ENCODE assay signal across 8 cellular contexts in the genomic region with DNA sequence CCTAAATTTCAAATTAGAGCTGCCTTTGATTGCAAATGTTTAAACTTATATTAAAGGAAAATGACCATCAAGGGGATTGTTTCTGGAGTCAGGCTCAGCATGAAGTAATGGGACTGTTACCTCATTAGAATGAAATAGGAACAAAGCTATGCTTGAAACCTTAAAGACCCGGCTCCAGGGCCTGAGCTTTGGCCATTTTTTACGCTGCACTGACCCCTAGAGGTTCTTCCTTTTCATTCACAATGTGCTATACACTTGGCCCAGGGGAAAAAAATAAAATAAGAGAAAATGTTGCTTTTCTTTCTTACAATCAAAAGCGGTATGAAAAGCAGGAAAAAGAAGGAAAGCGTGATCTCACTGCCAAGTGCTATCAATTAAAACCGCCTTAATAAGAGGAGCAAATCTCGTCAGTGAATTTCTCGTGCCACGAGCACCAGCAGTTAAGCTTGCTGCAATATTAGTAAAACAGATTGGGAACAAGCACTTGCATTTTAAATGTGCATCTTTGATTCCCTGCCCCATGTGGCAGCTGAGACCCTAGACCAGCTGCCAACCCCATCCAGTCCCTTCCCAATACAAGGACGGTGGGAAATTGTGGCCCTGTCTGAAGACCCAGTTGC.
A peak's percentile ranks its signal among the peaks of the same experiment; 100 is the strongest.
DNase-seq lines count a peak whose midpoint lies in the region; ATAC-seq and TF ChIP-seq lines count a peak whose summit lies in the region.

No MANE protein-coding gene starts in this region.

- 71% methylated on average over 9 of the region's 9 CpGs for WGBS in right lobe of liver (ENCODE audit: insufficient coverage, low coverage, low lambda C conversion rate, missing lambda C conversion rate)
- 74 to 77% methylated on average over 9 of the region's 9 CpGs for WGBS in lower leg skin, 2 donors

- TF ChIP-seq POLR2A in right lobe of liver (IDR thresholded peaks at IDR 0.05) (no peak), lower leg skin (IDR thresholded peaks at IDR 0.05) (no peak)

- H3K4me1 ChIP-seq in right lobe of liver: no peaks in the 10 kb centered on the region

- no peak overlapping the region for H3K27ac ChIP-seq in right lobe of liver

- H3K27me3 ChIP-seq in right lobe of liver: no peaks in the 10 kb centered on the region

- TF ChIP-seq CTCF in cardiac fibroblast (IDR thresholded peaks at IDR 0.05; ENCODE audit: low read depth, low read length) (peak; percentile 67), right lobe of liver (IDR thresholded peaks at IDR 0.05) (peak; percentile 35 to 55 (median 44)), lower leg skin (IDR thresholded peaks at IDR 0.05) (no peak)

- peak; percentile 62 for DNase-seq in EL
- DNase-seq in NCI-H748 (lab: John Stamatoyannopoulos, UW; ENCODE audit: unreplicated experiment): peak; percentile 58
- peak; percentile 70 to 79 for DNase-seq in cardiac fibroblast (ENCODE audit: low read depth in 2 of 2)
- DNase-seq in right lobe of liver: no peak
- no peak for DNase-seq in GOT3 (lab: John Stamatoyannopoulos, UW)
- no peak for DNase-seq in lower leg skin (ENCODE audit: low spot score in 2 of 2)

- intact Hi-C loops in right lobe of liver (cut with DNase I): no loop called here
- intact Hi-C loops in lower leg skin (cut with DNase I; ENCODE audit: low total_unique reads): no loop called here

- H3K36me3 ChIP-seq in right lobe of liver: no peaks in the 10 kb centered on the region

- H3K4me3 ChIP-seq in cardiac fibroblast (replicated peaks in 1 of 2; ENCODE audit: low read depth in 2 of 2, low read length in 2 of 2): no peak overlapping the region
- no peak overlapping the region for H3K4me3 ChIP-seq in right lobe of liver
- H3K4me3 ChIP-seq in lower leg skin (ENCODE audit: low read depth, poor library complexity, severe bottlenecking): no peak overlapping the region

- ATAC-seq in GM19438 (IDR thresholded peaks at IDR 0.05; ENCODE audit: low read depth, unreplicated experiment): peak; percentile 71
- peak; percentile 57 for ATAC-seq in HG03378 (IDR thresholded peaks at IDR 0.05; ENCODE audit: unreplicated experiment)
- ATAC-seq in right lobe of liver: peak; percentile 55 to 74 (median 68)

- no peaks in the 10 kb centered on the region for H3K9me3 ChIP-seq in right lobe of liver

Comparison
In these comparisons a context has a peak if more than half of its experiments do, and no peak if none do; other contexts are left out.
1. DNase-seq: peak in EL (single experiment), NCI-H748 (single experiment) and cardiac fibroblast (2 of 2); none in right lobe of liver (0 of 3), GOT3 (single experiment) and lower leg skin (0 of 2).
2. CTCF ChIP-seq: peak in cardiac fibroblast (single experiment) and right lobe of liver (4 of 4); none in lower leg skin (0 of 3).
3. Peak in every context shown above with its lines, with median percentiles within 50 percentile points of each other: ATAC-seq.